ENCODE assay signal across 8 cellular contexts in genomic region chr9:125746017-125746773, GRCh38. TPM values are rescaled to one million over a fixed set of nuclear protein-coding genes. Genes with fewer than 3 reads are reported as not detected.
A peak's percentile ranks its signal among the peaks of the same experiment; 100 is the strongest.
DNase-seq lines count a peak whose midpoint lies in the region; ATAC-seq, FAIRE-seq and TF ChIP-seq lines count a peak whose summit lies in the region.

No MANE protein-coding gene starts in this region.

- DNase-seq in COLO829 (ENCODE audit: low spot score) = peak; percentile 93
- DNase-seq in HT1080 (ENCODE audit: low read depth) = peak; percentile 98
- DNase-seq in NOMO-1 (lab: John Stamatoyannopoulos, UW; ENCODE audit: unreplicated experiment in 2 of 2) = peak; percentile 97 to 99
- DNase-seq in activated CD8-positive, alpha-beta memory T cell treated with anti-CD3 and anti-CD28 coated beads, Interleukin-2, amount 10 ng/mL, durations not matched to agents 7 days and 5 days = peak; percentile 96
- DNase-seq in H1 (ENCODE audit: low read depth in 1 of 2, low spot score in 2 of 2) = peak; percentile 94 to 96
- peak; percentile 99 for DNase-seq in mesendoderm
- peak; percentile 89 for DNase-seq in stimulated activated CD8-positive, alpha-beta memory T cell treated with anti-CD3 and anti-CD28 coated beads, Interleukin-12 subunit alpha, Interleukin-12 subunit beta, amount 100 ng/mL, for 4 hours (ENCODE audit: low read depth)

- peaks cover 0 to 30% of the 10 kb centered on the region in 2 experiments; a peak in 2 of 4 replicates for H3K79me2 ChIP-seq in H1 (ENCODE audit: control insufficient read depth in 1 of 2, insufficient read depth in 2 of 2, low read length in 2 of 2)
- peaks cover 8% of the 10 kb centered on the region for H3K79me2 ChIP-seq in mesendoderm (ENCODE audit: control insufficient read depth, insufficient read depth, low read length)

- peaks cover 15% of the 10 kb centered on the region for H3K23me2 ChIP-seq in H1 (ENCODE audit: low read depth, low read length)

- peak overlapping the region; percentile 35 to 84 (median 52); a peak in 6 of 8 replicates for H3K4me3 ChIP-seq in H1 (ENCODE audit: extremely low read depth in 1 of 4, insufficient read depth in 2 of 4, low read depth in 3 of 4, low read length in 4 of 4)
- H3K4me3 ChIP-seq in mesendoderm (ENCODE audit: low read length) = no peak overlapping the region

- H2BK15ac ChIP-seq in H1 (ENCODE audit: low read length) (peak overlapping the region; percentile 49; the same call in 1 of the 2 replicates), mesendoderm (replicated peaks; ENCODE audit: low read depth) (no peak overlapping the region)

- H3K27me3 Mint-ChIP-seq in activated CD8-positive, alpha-beta memory T cell treated with anti-CD3 and anti-CD28 coated beads, Interleukin-2, amount 10 ng/mL, durations not matched to agents 7 days and 5 days = peaks cover 29% of the 10 kb centered on the region

- H3K27me3 ChIP-seq in H1 (replicated peaks in 1 of 4; ENCODE audit: control insufficient read depth in 3 of 4, extremely low read depth in 1 of 4, insufficient read depth in 3 of 4, low read length in 3 of 4) (no peaks in the 10 kb centered on the region), mesendoderm (ENCODE audit: insufficient read depth, low read length, poor library complexity) (no peaks in the 10 kb centered on the region)

- POLR2A ChIA-PET in H1 (lab: Charles Lee; ENCODE audit: partially characterized antibody) = interaction anchor here (0.8 to 1.6 kb wide), 5 partner anchors 13 to 890 kb away, joined by 3 to 6 read pairs (median 3); partner anchors contain the start of gene MAPKAP1

- H4K91ac ChIP-seq in H1 (replicated peaks; ENCODE audit: insufficient read length, low read length) = peak overlapping the region; percentile 89

- peak overlapping the region; percentile 74 for H4K5ac ChIP-seq in H1 (ENCODE audit: insufficient read length, low read depth, low read length)
- no peak overlapping the region for H4K5ac ChIP-seq in mesendoderm (ENCODE audit: low read length)

- peak overlapping the region; percentile 91 for H2BK5ac ChIP-seq in H1 (ENCODE audit: low read depth, low read length)
- H2BK5ac ChIP-seq in mesendoderm (ENCODE audit: low read length) = peak overlapping the region; percentile 91

- peak overlapping the region; percentile 93 for H3K27ac Mint-ChIP-seq in activated CD8-positive, alpha-beta memory T cell treated with anti-CD3 and anti-CD28 coated beads, Interleukin-2, amount 10 ng/mL, durations not matched to agents 7 days and 5 days

- H3K18ac ChIP-seq in H1 (ENCODE audit: extremely low read depth, low read length) = peak overlapping the region; percentile 95
- H3K18ac ChIP-seq in mesendoderm (ENCODE audit: low read length) = no peak overlapping the region

- no peaks in the 10 kb centered on the region for H3K9me3 Mint-ChIP-seq in activated CD8-positive, alpha-beta memory T cell treated with anti-CD3 and anti-CD28 coated beads, Interleukin-2, amount 10 ng/mL, durations not matched to agents 7 days and 5 days (ENCODE audit: low read depth)

- no peaks in the 10 kb centered on the region for H3K79me1 ChIP-seq in H1 (ENCODE audit: low read depth, low read length)
- H3K79me1 ChIP-seq in mesendoderm (ENCODE audit: low read length) = no peaks in the 10 kb centered on the region

- H2BK120ac ChIP-seq in H1 (replicated peaks; ENCODE audit: low read depth, low read length) = no peak overlapping the region
- H2BK120ac ChIP-seq in mesendoderm (ENCODE audit: low read depth, low read length) = no peak overlapping the region

- H2BK20ac ChIP-seq in H1 (ENCODE audit: low read length) = peak overlapping the region; percentile 38; the same call in 1 of the 2 replicates

- peaks cover 26% of the 10 kb centered on the region for H3K4me1 Mint-ChIP-seq in activated CD8-positive, alpha-beta memory T cell treated with anti-CD3 and anti-CD28 coated beads, Interleukin-2, amount 10 ng/mL, durations not matched to agents 7 days and 5 days

- WGBS in H1 (ENCODE audit: extremely low coverage in 1 of 2, insufficient coverage in 1 of 2, insufficient read length in 1 of 2, insufficient replicate concordance in 2 of 2, low coverage in 1 of 2, low lambda C conversion rate in 2 of 2, missing lambda C conversion rate in 1 of 2), 2 experiments = 3% methylated on average over 42 of the region's 79 CpGs; no CpG with 5 or more reads in 1 of the 2 experiments
- no CpG with 5 or more reads among the region's 79 CpGs for WGBS in mesendoderm (ENCODE audit: extremely low coverage, insufficient coverage, low lambda C conversion rate)

- CTCF ChIA-PET in activated CD8-positive, alpha-beta memory T cell treated with anti-CD3 and anti-CD28 coated beads, Interleukin-2, amount 10 ng/mL, durations not matched to agents 7 days and 5 days (lab: Charles Lee) = interaction anchor here (1.0 to 2.1 kb wide), 5 partner anchors 13 to 338 kb away, joined by 3 to 6 read pairs (median 4); partner anchors contain the start of gene MAPKAP1
- CTCF ChIA-PET in H1 (lab: Charles Lee; ENCODE audit: partially characterized antibody) = interaction anchor here (1.1 to 1.7 kb wide), 3 partner anchors 113 to 339 kb away, joined by 3 to 4 read pairs (median 3); no protein-coding TSS in a partner anchor

- peak overlapping the region; percentile 95 for H4K8ac ChIP-seq in H1 (ENCODE audit: extremely low read depth, insufficient read depth, low read length)
- H4K8ac ChIP-seq in mesendoderm (ENCODE audit: low read depth, low read length) = no peak overlapping the region

- TF ChIP-seq RAD21 in H1 (IDR thresholded peaks at IDR 0.05 in 1 of 2, conservative IDR thresholded peaks at IDR 0.05 in 1 of 2; ENCODE audit: low read depth in 2 of 2, low read length in 2 of 2) = no peak; a peak in 1 of 4 replicates

- peaks cover 14% of the 10 kb centered on the region for H3K36me3 Mint-ChIP-seq in activated CD8-positive, alpha-beta memory T cell treated with anti-CD3 and anti-CD28 coated beads, Interleukin-2, amount 10 ng/mL, durations not matched to agents 7 days and 5 days

- peak overlapping the region; percentile 74; the same call in 1 of the 2 replicates for H3K27ac ChIP-seq in H1 (ENCODE audit: low read depth, low read length)
- H3K27ac ChIP-seq in mesendoderm (ENCODE audit: low read depth, low read length) = peak overlapping the region; percentile 77

- no peak overlapping the region for H2AK5ac ChIP-seq in H1 (ENCODE audit: low read depth, low read length)
- H2AK5ac ChIP-seq in mesendoderm (ENCODE audit: low read length) = no peak overlapping the region

- peak overlapping the region; percentile 88 for H3K4me3 Mint-ChIP-seq in activated CD8-positive, alpha-beta memory T cell treated with anti-CD3 and anti-CD28 coated beads, Interleukin-2, amount 10 ng/mL, durations not matched to agents 7 days and 5 days

- peak; percentile 13 for FAIRE-seq in H1 (lab: Jason Lieb, UNC)

- no peaks in the 10 kb centered on the region for H4K20me1 ChIP-seq in H1 (replicated peaks in 1 of 2; ENCODE audit: control insufficient read depth in 1 of 2, insufficient read depth in 2 of 2, low read length in 2 of 2)

- H3K9me3 ChIP-seq in H1 (ENCODE audit: insufficient read depth in 2 of 2, low read depth in 1 of 2, low read length in 1 of 2) = no peaks in the 10 kb centered on the region

- H3K56ac ChIP-seq in H1 (replicated peaks; ENCODE audit: insufficient read length, low read depth, low read length) = no peak overlapping the region
- peak overlapping the region; percentile 95 for H3K56ac ChIP-seq in mesendoderm (ENCODE audit: low read length)

- H3K36me3 ChIP-seq in H1 (ENCODE audit: control insufficient read depth in 2 of 4, insufficient read depth in 4 of 4, low read length in 3 of 4) (peaks cover 0 to 16% (median 1%) of the 10 kb centered on the region in 4 experiments; a peak in 1 of 8 replicates), mesendoderm (ENCODE audit: control insufficient read depth, insufficient read depth, low read length) (no peaks in the 10 kb centered on the region)

- no peak overlapping the region; the same call in 1 of the 2 replicates for H2BK12ac ChIP-seq in H1 (ENCODE audit: low read depth, low read length)

- peak in 1 of 2 experiments; percentile 10; a peak in 1 of 3 replicates for TF ChIP-seq EP300 in H1 (IDR thresholded peaks at IDR 0.05; ENCODE audit: borderline replicate concordance in 1 of 2, low read depth in 2 of 2, low read length in 2 of 2)

- no peak overlapping the region for H3K14ac ChIP-seq in H1 (ENCODE audit: insufficient read length)

- H3K4me1 ChIP-seq in H1 (replicated peaks in 1 of 4; ENCODE audit: control insufficient read depth in 3 of 4, insufficient read depth in 4 of 4, low read length in 3 of 4) (peaks cover 4 to 12% (median 9%) of the 10 kb centered on the region in 4 experiments; a peak in 4 of 7 replicates), mesendoderm (ENCODE audit: control insufficient read depth, low read depth, low read length) (peaks cover 3% of the 10 kb centered on the region)

- H3K23ac ChIP-seq in H1 (ENCODE audit: insufficient read length) (no peak overlapping the region), mesendoderm (ENCODE audit: low read length) (no peak overlapping the region)

- ATAC-seq in GM21360 (IDR thresholded peaks at IDR 0.05; ENCODE audit: unreplicated experiment) = peak; percentile 61
- ATAC-seq in activated CD8-positive, alpha-beta memory T cell treated with anti-CD3 and anti-CD28 coated beads, Interleukin-2, amount 10 ng/mL, durations not matched to agents 7 days and 5 days = peak; percentile 86

- H3K4me2 ChIP-seq in H1 (ENCODE audit: insufficient read depth in 1 of 2, low read depth in 2 of 2, low read length in 2 of 2) = peak overlapping the region; percentile 68 to 87
- peak overlapping the region; percentile 60 for H3K4me2 ChIP-seq in mesendoderm (ENCODE audit: low read length)

- H2AFZ ChIP-seq in H1 (ENCODE audit: low read length) = peak overlapping the region; percentile 39; the same call in 1 of the 2 replicates

- no peak for TF ChIP-seq CTCF in H1 (IDR thresholded peaks at IDR 0.05; ENCODE audit: control extremely low read depth in 1 of 3, insufficient read depth in 1 of 3, low read depth in 1 of 3, low read length in 3 of 3)

- no peak overlapping the region for H3K4ac ChIP-seq in H1 (replicated peaks; ENCODE audit: insufficient read length, low read depth, low read length)
- no peak overlapping the region for H3K4ac ChIP-seq in mesendoderm (ENCODE audit: low read depth, low read length)

- peak in 1 of 2 experiments; percentile 30; a peak in 2 of 3 replicates for TF ChIP-seq POLR2A in H1 (IDR thresholded peaks at IDR 0.05; ENCODE audit: control extremely low read depth in 1 of 2, low read depth in 2 of 2, low read length in 2 of 2)

- peak overlapping the region; percentile 35 to 76 (median 62); a peak in 5 of 7 replicates for H3K9ac ChIP-seq in H1 (replicated peaks in 1 of 4; ENCODE audit: extremely low read depth in 1 of 4, low read depth in 3 of 4, low read length in 3 of 4)
- H3K9ac ChIP-seq in mesendoderm (ENCODE audit: low read length) = peak overlapping the region; percentile 77

RNA-seq across cellular contexts. Expression of gene PBX3, which starts 1.0 kb away (rescaled TPM):
- total RNA-seq in HT1080 (2014; rRNA removed; shearing (Covaris generic)) = 32.3 and 75.8 TPM in 2 replicates
- 25.6 and 28.4 TPM in 2 replicates for polyA plus RNA-seq in HT1080 (2015; cell fraction: cytosol; rRNA removed)
- polyA plus RNA-seq in HT1080 (2015; cell fraction: nucleus; rRNA removed) = 22.1 and 28.3 TPM in 2 replicates
- total RNA-seq in activated CD8-positive, alpha-beta memory T cell treated with anti-CD3 and anti-CD28 coated beads, Interleukin-2, amount 10 ng/mL, durations not matched to agents 7 days and 5 days = 10 to 100 TPM; 20.2 to 20.7 TPM
- 44.3 and 45.1 TPM in 2 replicates for total RNA-seq in H1 (2021; fragmentation: NEBNext Ultra II Directional; extraction: Animal tissue kit (Norgen Biotek cat#: 25700))
- polyA plus RNA-seq in H1 (2011; rRNA removed) = 13.7 and 22.7 TPM in 2 replicates
- polyA plus RNA-seq in H1 (2011; cell fraction: cytosol; rRNA removed) = 28.2 TPM
- 38.5 TPM for polyA plus RNA-seq in H1 (2011; cell fraction: nucleus; rRNA removed)
- polyA plus RNA-seq in H1 (2012, experiment 1 of 2) = 25.7 to 37.2 TPM (median 28.9 TPM) in 4 replicates
- polyA plus RNA-seq in H1 (2012, experiment 2 of 2) = 13.7 TPM
- polyA plus RNA-seq in H1 (2013, experiment 1 of 2) = 24.2 TPM
- 24.7 TPM for polyA plus RNA-seq in H1 (2013, experiment 2 of 2)
- polyA minus RNA-seq in H1 (2011; rRNA and poly(A)+ RNA removed) = 47.8 and 51.6 TPM in 2 replicates
- polyA minus RNA-seq in H1 (2011; cell fraction: cytosol; rRNA and poly(A)+ RNA removed) = 37.6 TPM
- 331 TPM for polyA minus RNA-seq in H1 (2011; cell fraction: nucleus; rRNA and poly(A)+ RNA removed)
- 33.2 TPM for polyA plus RNA-seq in mesendoderm (2013, experiment 1 of 2)
- polyA plus RNA-seq in mesendoderm (2013, experiment 2 of 2) = 33.5 TPM

RNA-seq across cellular contexts. Expression of gene MAPKAP1, which starts 39.2 kb away (rescaled TPM):
- 194 and 203 TPM in 2 replicates for total RNA-seq in HT1080 (2014; rRNA removed; shearing (Covaris generic))
- polyA plus RNA-seq in HT1080 (2015; cell fraction: cytosol; rRNA removed) = 161 and 165 TPM in 2 replicates
- polyA plus RNA-seq in HT1080 (2015; cell fraction: nucleus; rRNA removed) = 75.1 and 83.1 TPM in 2 replicates
- 10 to 100 TPM; 53.2 to 59.4 TPM for total RNA-seq in activated CD8-positive, alpha-beta memory T cell treated with anti-CD3 and anti-CD28 coated beads, Interleukin-2, amount 10 ng/mL, durations not matched to agents 7 days and 5 days
- total RNA-seq in H1 (2021; fragmentation: NEBNext Ultra II Directional; extraction: Animal tissue kit (Norgen Biotek cat#: 25700)) = 140 and 146 TPM in 2 replicates
- 79.2 and 101 TPM in 2 replicates for polyA plus RNA-seq in H1 (2011; rRNA removed)
- 85.1 TPM for polyA plus RNA-seq in H1 (2011; cell fraction: cytosol; rRNA removed)
- polyA plus RNA-seq in H1 (2011; cell fraction: nucleus; rRNA removed) = 106 TPM
- polyA plus RNA-seq in H1 (2012, experiment 1 of 2) = 86.0 to 98.9 TPM (median 91.5 TPM) in 4 replicates
- 41.8 TPM for polyA plus RNA-seq in H1 (2012, experiment 2 of 2)
- polyA plus RNA-seq in H1 (2013, experiment 1 of 2) = 89.0 TPM
- polyA plus RNA-seq in H1 (2013, experiment 2 of 2) = 86.7 TPM
- 117 and 131 TPM in 2 replicates for polyA minus RNA-seq in H1 (2011; rRNA and poly(A)+ RNA removed)
- polyA minus RNA-seq in H1 (2011; cell fraction: cytosol; rRNA and poly(A)+ RNA removed) = 31.9 TPM
- polyA minus RNA-seq in H1 (2011; cell fraction: nucleus; rRNA and poly(A)+ RNA removed) = 97.4 TPM
- polyA plus RNA-seq in mesendoderm (2013, experiment 1 of 2) = 93.2 TPM
- 93.8 TPM for polyA plus RNA-seq in mesendoderm (2013, experiment 2 of 2)
